22 cellular contexts compared by ENCODE assay signal in genomic region chrX:141936080-141936479, GRCh38. TPM values are rescaled to one million over a fixed set of nuclear protein-coding genes. Genes with fewer than 3 reads are reported as not detected.
DNase-seq lines count a peak whose midpoint lies in the region; ATAC-seq, FAIRE-seq and TF ChIP-seq lines count a peak whose summit lies in the region.
"Had no signal": no experiment of that assay in that cellular context is flagged by ENCODE, and none has a peak within 500 bp of the region (broad histone marks: within the 10 kb centered on the region; RNA-seq: fewer than 3 reads in every experiment).

No MANE protein-coding gene starts in this region.

- POLR2A ChIA-PET in A549 (lab: Yijun Ruan, JAX): no interaction called here

- TF ChIP-seq POLR2A in A549 (IDR thresholded peaks at IDR 0.05; ENCODE audit: low read length): no peak

- no peaks in the 10 kb centered on the region; the same call in 1 of the 2 replicates for H3K4me1 Mint-ChIP-seq in HFFc6 (ENCODE audit: low read depth)
- H3K4me1 Mint-ChIP-seq: brain had no signal

- no peaks in the 10 kb centered on the region for H3K9me3 Mint-ChIP-seq in HFFc6
- H3K9me3 Mint-ChIP-seq: effector memory CD8-positive, alpha-beta T cell had no signal

- no peak overlapping the region for H3K4me3 Mint-ChIP-seq in HFFc6
- H3K4me3 Mint-ChIP-seq: brain; effector memory CD8-positive, alpha-beta T cell had no signal

- FAIRE-seq in A549 (lab: Jason Lieb, UNC): no peak
- FAIRE-seq: frontal cortex had no signal

- H3K4me2 ChIP-seq in A549: no peak overlapping the region

- H3K36me3 Mint-ChIP-seq in HFFc6 (ENCODE audit: low read depth): no peaks in the 10 kb centered on the region
- H3K36me3 Mint-ChIP-seq: brain had no signal

- H3K4me3 ChIP-seq in A549: no peak overlapping the region
- H3K4me3 ChIP-seq: upper lobe of right lung had no signal

- 0 out of 3 replicates have a peak, but pooled peaks have one; percentile 16 for TF ChIP-seq CTCF in A549 (IDR thresholded peaks at IDR 0.05)
- peak; percentile 33; the same call in 1 of the 2 replicates for TF ChIP-seq CTCF in HFFc6 (IDR thresholded peaks at IDR 0.05)
- TF ChIP-seq CTCF in VCaP (conservative IDR thresholded peaks at IDR 0.05): peak; percentile 34
- no peak for TF ChIP-seq CTCF in GM13976 (IDR thresholded peaks at IDR 0.05; ENCODE audit: borderline replicate concordance, control extremely low read depth, extremely low read depth, insufficient read depth, missing control alignments)

- H3K27ac ChIP-seq in A549 (no peak overlapping the region), VCaP (no peak overlapping the region)
- H3K27ac ChIP-seq: neutrophil, upper lobe of right lung had no signal

- ATAC-seq in A549: no peak
- no peak for ATAC-seq in HG03439 (IDR thresholded peaks at IDR 0.05; ENCODE audit: unreplicated experiment)
- ATAC-seq in HG02852 (IDR thresholded peaks at IDR 0.05; ENCODE audit: unreplicated experiment): no peak
- ATAC-seq: effector memory CD8-positive, alpha-beta T cell; upper lobe of right lung had no signal

- TF ChIP-seq EP300 in A549 (IDR thresholded peaks at IDR 0.05): no peak

- H3K27ac Mint-ChIP-seq in HFFc6: no peak overlapping the region
- H3K27ac Mint-ChIP-seq: brain; effector memory CD8-positive, alpha-beta T cell had no signal

- H3K9me3 ChIP-seq in A549: no peaks in the 10 kb centered on the region
- H3K9me3 ChIP-seq: neutrophil, upper lobe of right lung had no signal

- H3K4me1 ChIP-seq in A549: no peaks in the 10 kb centered on the region
- H3K4me1 ChIP-seq: upper lobe of right lung had no signal

- peak; percentile 28 to 32; a peak in 3 of 5 replicates for TF ChIP-seq RAD21 in A549 (conservative IDR thresholded peaks at IDR 0.05 in 1 of 2, IDR thresholded peaks at IDR 0.05 in 1 of 2)

- 77% methylated on average over 1 of the region's 1 CpG for WGBS in A549 (ENCODE audit: missing lambda C conversion rate)

- DNase-seq in A549 (ENCODE audit: low read depth in 1 of 2, low spot score in 1 of 2) (peak in 1 of 2 experiments; percentile 16), HFFc6 (peak; percentile 3), kidney glomerular epithelial cell (lab: John Stamatoyannopoulos, UW) (peak; percentile 2), GM13976 (ENCODE audit: low spot score) (no peak), NCI-H146 (lab: John Stamatoyannopoulos, UW) (no peak)
- DNase-seq: activated CD4-positive, alpha-beta T cell treated with anti-CD3 and anti-CD28 coated beads for 1 hour; activated CD8-positive, alpha-beta memory T cell treated with anti-CD3 and anti-CD28 coated beads, Interleukin-2, amount 50 U/mL, for 4 hours; activated naive CD4-positive, alpha-beta T cell treated with Interleukin-2 at 50 U/mL for 16 hours; effector memory CD8-positive, alpha-beta T cell; H7; IMR-90; NCI-H1694; stimulated activated CD4-positive, alpha-beta T cell treated with anti-CD3 and anti-CD28 coated beads, Interleukin-4, amount 100 ng/mL, for 4 hours; T-helper 2 cell; upper lobe of right lung had no signal

- CTCF ChIA-PET in A549 (lab: Yijun Ruan, JAX): no interaction called here

- in situ Hi-C loops in GM13976 (cut with MboI; ENCODE audit: low sequenced_read_pairs, unreplicated experiment): no loop called here

- no peaks in the 10 kb centered on the region for H3K27me3 Mint-ChIP-seq in HFFc6 (ENCODE audit: insufficient read depth)
- H3K27me3 Mint-ChIP-seq: brain; effector memory CD8-positive, alpha-beta T cell had no signal

TF ChIP-seq in A549, 52 proteins besides CTCF, POLR2A, EP300 and RAD21:
- no peak for TF ChIP-seq TFCP2L1 (CRISPR knock-in tag; IDR thresholded peaks at IDR 0.05)
- no peak for TF ChIP-seq PHF8 (IDR thresholded peaks at IDR 0.05; ENCODE audit: borderline replicate concordance, low read depth)
- no peak for TF ChIP-seq ATOH8 (CRISPR knock-in tag; IDR thresholded peaks at IDR 0.05; ENCODE audit: low read depth)
- TF ChIP-seq RARB (CRISPR knock-in tag; IDR thresholded peaks at IDR 0.05): no peak
- TF ChIP-seq ESRRA (IDR thresholded peaks at IDR 0.05; ENCODE audit: borderline replicate concordance, low read length): no peak
- no peak for TF ChIP-seq E2F6 (IDR thresholded peaks at IDR 0.05; ENCODE audit: borderline replicate concordance, low read depth)
- TF ChIP-seq MYC (IDR thresholded peaks at IDR 0.05; ENCODE audit: borderline replicate concordance, low read length): no peak
- no peak for TF ChIP-seq MAFK (IDR thresholded peaks at IDR 0.05; ENCODE audit: partially characterized antibody)
- TF ChIP-seq POLR2AphosphoS2 (conservative IDR thresholded peaks at IDR 0.05; ENCODE audit: low read length): no peak

RNA-seq across cellular contexts. Expression of gene MAGEC1, which starts 32.4 kb away (rescaled TPM):
- polyA plus RNA-seq in A549 (2011; rRNA removed) (not detected in 2 replicates), A549 (2017; fragmentation: RNase III; extraction: RNeasy Plus Mini Kit Qiagen cat#74134 plus additional on column Dnase treatment) (not detected in 3 replicates)
- not detected in 2 replicates for polyA plus RNA-seq in A549 (2012; cell fraction: cytosol; rRNA removed)
- polyA plus RNA-seq in A549 (2012; cell fraction: nucleus; rRNA removed): 0.02 TPM in 1 of 2 replicates, not detected in the other
- not detected in 2 replicates for polyA minus RNA-seq in A549 (2011; rRNA and poly(A)+ RNA removed)
- under 1 TPM in 3 of 6 experiments, not detected in 3; 0.05 to 0.10 (median 0.07) TPM for total RNA-seq in HFFc6 (2021; fragmentation: NEBNext Ultra II Directional; extraction: Animal tissue kit (Norgen Biotek cat#: 25700))
- total RNA-seq: frontal cortex, H7, IMR-90, mesenteric fat pad, upper lobe of right lung had no signal
- polyA plus RNA-seq: IMR-90 had no signal

Comparison
In these comparisons a context has a peak if more than half of its experiments do, and no peak if none do; other contexts are left out.
1. DNase-seq: peak in HFFc6 (single experiment) and kidney glomerular epithelial cell (single experiment); none in GM13976 (single experiment) and NCI-H146 (single experiment).